11 cellular contexts compared by ENCODE assay signal in the genomic region with DNA sequence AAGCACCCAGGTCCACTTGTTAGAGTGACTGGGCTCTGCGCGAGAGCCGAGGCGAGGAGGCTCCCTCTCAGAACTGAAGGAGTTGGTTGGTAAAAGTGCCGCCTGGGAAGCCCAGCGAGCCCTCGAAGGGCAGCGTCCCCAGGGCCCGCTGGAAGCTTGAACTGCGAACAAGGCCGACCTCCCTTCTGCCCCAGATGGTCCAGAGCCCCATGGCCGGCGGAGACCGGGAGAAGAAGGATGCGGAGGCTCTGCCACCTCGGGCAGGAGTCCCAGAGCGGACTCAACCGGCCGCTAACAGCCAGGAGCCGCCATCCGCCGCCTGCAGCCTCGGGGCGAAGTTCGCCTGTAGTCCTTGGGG.
DNase-seq lines count a peak whose midpoint lies in the region; ATAC-seq, FAIRE-seq and TF ChIP-seq lines count a peak whose summit lies in the region.
"Had no signal": no experiment of that assay in that cellular context is flagged by ENCODE, and none has a peak within 500 bp of the region (broad histone marks: within the 10 kb centered on the region; RNA-seq: fewer than 3 reads in every experiment).

No MANE protein-coding gene starts in this region.

- H3K27me3 ChIP-seq in keratinocyte (ENCODE audit: control insufficient read depth, extremely low read depth, insufficient read depth, low read length), result peaks cover 27% of the 10 kb centered on the region
- peaks cover 0 to 4% of the 10 kb centered on the region in 2 donors for H3K27me3 ChIP-seq in stomach smooth muscle (ENCODE audit: control insufficient read depth in 1 of 2, insufficient read depth in 2 of 2, low read length in 2 of 2)

- H3K27me3 Mint-ChIP-seq in T-helper 1 cell treated with Interleukin-12 subunit alpha and Interleukin-12 subunit beta and Interleukin-4 antibody, amounts not matched to agents 30 μg/mL and 1 μg/mL, for 36 hours (ENCODE audit: low read depth), result peaks cover 55% of the 10 kb centered on the region
- H3K27me3 Mint-ChIP-seq in activated T-helper 1 cell treated with anti-CD3 and anti-CD28 coated beads, Interleukin-12 subunit alpha, Interleukin-12 subunit beta, Interleukin-2, Interleukin-4 antibody, amounts not matched to agents 30 ng/mL and 10 ng/mL and 1 ng/mL, durations not matched to agents 14 hours and 24 hours and 36 hours (ENCODE audit: insufficient read depth), result peaks cover 49% of the 10 kb centered on the region

- DNase-seq in T-helper 1 cell, result no peak
- DNase-seq in activated T-helper 1 cell treated with anti-CD3 and anti-CD28 coated beads, Interleukin-12 subunit alpha, Interleukin-12 subunit beta, Interleukin-2, Interleukin-4 antibody, amounts not matched to agents 30 ng/mL and 10 ng/mL and 1 ng/mL, durations not matched to agents 14 hours and 24 hours and 36 hours (ENCODE audit: low spot score), result no peak
- DNase-seq in keratinocyte (ENCODE audit: low read depth, low spot score), result no peak
- DNase-seq in RCC 7860 (ENCODE audit: low spot score), result no peak
- DNase-seq in stimulated activated CD4-positive, alpha-beta T cell treated with anti-CD3 and anti-CD28 coated beads, Interleukin-4, amount 100 ng/mL, for 24 hours, result no peak

- no peaks in the 10 kb centered on the region for H4K20me1 ChIP-seq in keratinocyte (ENCODE audit: control insufficient read depth, extremely low read depth, insufficient read depth, low read length)
- H4K20me1 ChIP-seq: BLaER1 had no signal

- H3K27ac Mint-ChIP-seq in T-helper 1 cell treated with Interleukin-12 subunit alpha and Interleukin-12 subunit beta and Interleukin-4 antibody, amounts not matched to agents 30 μg/mL and 1 μg/mL, for 36 hours, result no peak overlapping the region
- H3K27ac Mint-ChIP-seq in activated T-helper 1 cell treated with anti-CD3 and anti-CD28 coated beads, Interleukin-12 subunit alpha, Interleukin-12 subunit beta, Interleukin-2, Interleukin-4 antibody, amounts not matched to agents 30 ng/mL and 10 ng/mL and 1 ng/mL, durations not matched to agents 14 hours and 24 hours and 36 hours, result no peak overlapping the region

- H3K4me1 Mint-ChIP-seq in T-helper 1 cell treated with Interleukin-12 subunit alpha and Interleukin-12 subunit beta and Interleukin-4 antibody, amounts not matched to agents 30 μg/mL and 1 μg/mL, for 36 hours (ENCODE audit: low read depth), result peaks cover 15% of the 10 kb centered on the region
- peaks cover 18% of the 10 kb centered on the region for H3K4me1 Mint-ChIP-seq in activated T-helper 1 cell treated with anti-CD3 and anti-CD28 coated beads, Interleukin-12 subunit alpha, Interleukin-12 subunit beta, Interleukin-2, Interleukin-4 antibody, amounts not matched to agents 30 ng/mL and 10 ng/mL and 1 ng/mL, durations not matched to agents 14 hours and 24 hours and 36 hours (ENCODE audit: low read depth)

- dilution Hi-C loops in keratinocyte (cut with MboI; ENCODE audit: extremely low pct_ligation_motif_present, low sequenced_read_pairs), result no loop called here

- no peak for ATAC-seq in GM18858 (IDR thresholded peaks at IDR 0.05; ENCODE audit: unreplicated experiment)

- H3K4me3 ChIP-seq in keratinocyte (ENCODE audit: control insufficient read depth in 2 of 3, extremely low read depth in 1 of 3, insufficient read depth in 2 of 3, low read depth in 1 of 3, low read length in 3 of 3) (peak overlapping the region in 1 of 3 experiments; percentile 34), stomach smooth muscle (ENCODE audit: low read length in 2 of 2) (peak overlapping the region; percentile 71 to 76)
- H3K4me3 ChIP-seq: BLaER1 had no signal

- H3K4me2 ChIP-seq in keratinocyte (ENCODE audit: control insufficient read depth, extremely low read depth, insufficient read depth, low read depth, low read length), result peak overlapping the region; percentile 69
- H3K4me2 ChIP-seq: BLaER1 had no signal

- no peaks in the 10 kb centered on the region for H3K9me3 ChIP-seq in keratinocyte (ENCODE audit: control insufficient read depth, low read depth, low read length)
- no peaks in the 10 kb centered on the region for H3K9me3 ChIP-seq in stomach smooth muscle (ENCODE audit: control insufficient read depth in 2 of 2, low read length in 2 of 2)

- no peak for TF ChIP-seq CTCF in keratinocyte (optimal IDR thresholded peaks at IDR 0.05 in 1 of 3, IDR thresholded peaks at IDR 0.05 in 1 of 3, conservative IDR thresholded peaks at IDR 0.05 in 1 of 3; ENCODE audit: extremely low read depth in 1 of 3, insufficient read depth in 2 of 3, low read length in 3 of 3)

- H3K79me2 ChIP-seq in keratinocyte (ENCODE audit: control insufficient read depth, insufficient read depth, low read length), result no peaks in the 10 kb centered on the region

- H3K4me1 ChIP-seq in keratinocyte (ENCODE audit: control insufficient read depth, extremely low read depth, insufficient read depth, low read length) (no peaks in the 10 kb centered on the region), stomach smooth muscle (ENCODE audit: control insufficient read depth, insufficient read depth, low read length) (no peaks in the 10 kb centered on the region)
- H3K4me1 ChIP-seq: BLaER1 had no signal

- FAIRE-seq in keratinocyte (lab: Jason Lieb, UNC), result no peak
- FAIRE-seq in RCC 7860 (lab: Jason Lieb, UNC), result no peak
- FAIRE-seq: urothelium cell line had no signal

- H3K36me3 ChIP-seq in keratinocyte (ENCODE audit: control insufficient read depth in 2 of 2, extremely low read depth in 1 of 2, insufficient read depth in 2 of 2, low read length in 2 of 2), result no peaks in the 10 kb centered on the region
- no peaks in the 10 kb centered on the region for H3K36me3 ChIP-seq in stomach smooth muscle (ENCODE audit: control insufficient read depth in 2 of 2, insufficient read depth in 2 of 2, low read length in 2 of 2)
- H3K36me3 ChIP-seq: BLaER1 had no signal

- H3K36me3 Mint-ChIP-seq in T-helper 1 cell treated with Interleukin-12 subunit alpha and Interleukin-12 subunit beta and Interleukin-4 antibody, amounts not matched to agents 30 μg/mL and 1 μg/mL, for 36 hours (ENCODE audit: low read depth), result no peaks in the 10 kb centered on the region
- no peaks in the 10 kb centered on the region for H3K36me3 Mint-ChIP-seq in activated T-helper 1 cell treated with anti-CD3 and anti-CD28 coated beads, Interleukin-12 subunit alpha, Interleukin-12 subunit beta, Interleukin-2, Interleukin-4 antibody, amounts not matched to agents 30 ng/mL and 10 ng/mL and 1 ng/mL, durations not matched to agents 14 hours and 24 hours and 36 hours (ENCODE audit: low read depth)

- H3K4me3 Mint-ChIP-seq in T-helper 1 cell treated with Interleukin-12 subunit alpha and Interleukin-12 subunit beta and Interleukin-4 antibody, amounts not matched to agents 30 μg/mL and 1 μg/mL, for 36 hours, result peak overlapping the region; percentile 65
- peak overlapping the region; percentile 53 for H3K4me3 Mint-ChIP-seq in activated T-helper 1 cell treated with anti-CD3 and anti-CD28 coated beads, Interleukin-12 subunit alpha, Interleukin-12 subunit beta, Interleukin-2, Interleukin-4 antibody, amounts not matched to agents 30 ng/mL and 10 ng/mL and 1 ng/mL, durations not matched to agents 14 hours and 24 hours and 36 hours

- H3K27ac ChIP-seq in keratinocyte (ENCODE audit: control insufficient read depth, insufficient read depth, low read length), result no peak overlapping the region
- H3K27ac ChIP-seq in stomach smooth muscle (ENCODE audit: low read length), result peak overlapping the region; percentile 49
- H3K27ac ChIP-seq: BLaER1, KMS-11 had no signal

- no peak overlapping the region for H2AFZ ChIP-seq in keratinocyte (ENCODE audit: control insufficient read depth, low read length)

- no peaks in the 10 kb centered on the region for H3K9me3 Mint-ChIP-seq in T-helper 1 cell treated with Interleukin-12 subunit alpha and Interleukin-12 subunit beta and Interleukin-4 antibody, amounts not matched to agents 30 μg/mL and 1 μg/mL, for 36 hours
- H3K9me3 Mint-ChIP-seq in activated T-helper 1 cell treated with anti-CD3 and anti-CD28 coated beads, Interleukin-12 subunit alpha, Interleukin-12 subunit beta, Interleukin-2, Interleukin-4 antibody, amounts not matched to agents 30 ng/mL and 10 ng/mL and 1 ng/mL, durations not matched to agents 14 hours and 24 hours and 36 hours, result no peaks in the 10 kb centered on the region

- intact Hi-C loops in activated T-helper 1 cell treated with anti-CD3 and anti-CD28 coated beads, Interleukin-12 subunit alpha, Interleukin-12 subunit beta, Interleukin-2, Interleukin-4 antibody, amounts not matched to agents 30 ng/mL and 10 ng/mL and 1 ng/mL, durations not matched to agents 14 hours and 24 hours and 36 hours (cut with micrococcal nuclease), result no loop called here

- no peaks in the 10 kb centered on the region for H3K9me1 ChIP-seq in keratinocyte (ENCODE audit: control insufficient read depth, extremely low read depth, insufficient read depth, low read length)

- H3K9ac ChIP-seq in keratinocyte (ENCODE audit: control insufficient read depth, extremely low read depth, insufficient read depth, low read length) (no peak overlapping the region), stomach smooth muscle (ENCODE audit: low read length in 2 of 2) (peak overlapping the region in 1 of 2 donors; percentile 52)
- H3K9ac ChIP-seq: BLaER1, KMS-11 had no signal
